ENCODE assay signal across 26 cellular contexts in the genomic region with DNA sequence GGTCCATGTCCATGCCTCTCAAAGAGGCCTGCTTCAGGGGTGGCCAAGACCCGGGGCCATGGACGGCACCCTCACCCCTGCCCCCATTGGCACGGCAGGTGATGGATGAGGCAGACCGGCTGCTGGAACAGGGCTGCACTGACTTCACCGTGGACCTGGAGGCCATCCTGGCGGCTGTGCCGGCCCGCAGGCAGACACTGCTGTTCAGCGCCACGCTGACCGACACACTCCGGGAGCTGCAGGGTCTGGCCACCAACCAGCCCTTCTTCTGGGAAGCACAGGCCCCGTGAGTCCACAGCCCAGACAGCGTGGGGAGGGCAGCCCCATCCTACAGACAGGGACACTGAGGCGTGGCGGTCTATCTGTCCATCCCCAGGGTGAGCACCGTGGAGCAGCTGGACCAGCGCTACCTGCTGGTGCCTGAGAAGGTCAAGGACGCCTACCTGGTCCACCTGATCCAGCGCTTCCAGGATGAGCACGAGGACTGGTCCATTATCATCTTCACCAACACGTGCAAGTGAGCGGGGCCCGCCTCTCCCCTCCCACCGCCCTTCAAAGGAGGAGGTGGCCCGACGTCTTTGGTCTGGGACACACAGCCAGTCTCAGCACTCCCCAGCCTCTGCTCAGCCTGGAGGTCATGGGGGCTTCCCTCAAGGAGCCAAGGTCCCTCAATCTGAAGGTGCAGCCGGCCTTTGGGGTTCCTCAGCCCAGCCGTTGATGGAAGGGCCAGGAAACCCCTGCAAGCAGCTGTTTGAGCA. TPM values are rescaled to one million over a fixed set of nuclear protein-coding genes. Genes with fewer than 3 reads are reported as not detected.
"Had no signal": no experiment of that assay in that cellular context is flagged by ENCODE, and none has a peak within 500 bp of the region (broad histone marks: within the 10 kb centered on the region; RNA-seq: fewer than 3 reads in every experiment).

No MANE protein-coding gene starts in this region.

- H3K4me3 Mint-ChIP-seq: activated CD8-positive, alpha-beta T cell treated with anti-CD3 and anti-CD28 coated beads, Interleukin-2, amount 10 ng/mL, durations not matched to agents 7 days and 5 days; activated naive CD8-positive, alpha-beta T cell treated with anti-CD3 and anti-CD28 coated beads, Interleukin-2, amount 10 ng/mL, durations not matched to agents 7 days and 5 days had no signal

- H3K9ac ChIP-seq: SK-N-SH had no signal

- H3K27me3 Mint-ChIP-seq: activated naive CD8-positive, alpha-beta T cell treated with anti-CD3 and anti-CD28 coated beads, Interleukin-2, amount 10 ng/mL, durations not matched to agents 7 days and 5 days; activated T-cell treated with anti-CD3 and anti-CD28 coated beads, Interleukin-2, amount 50 U/mL, for 24 hours had no signal

- DNase-seq: activated CD4-positive, alpha-beta T cell treated with anti-CD3 and anti-CD28 coated beads for 4 hours; activated CD8-positive, alpha-beta memory T cell treated with anti-CD3 and anti-CD28 coated beads, Interleukin-2, amount 50 U/mL, for 48 hours; activated CD8-positive, alpha-beta T cell treated with anti-CD3 and anti-CD28 coated beads, Interleukin-2, amount 10 ng/mL, durations not matched to agents 7 days and 5 days; activated gamma-delta T cell; activated naive CD4-positive, alpha-beta T cell treated with anti-CD3 and anti-CD28 coated beads, Interleukin-2, amount 50 U/mL, for 16 hours; activated naive CD8-positive, alpha-beta T cell treated with anti-CD3 and anti-CD28 coated beads, Interleukin-2, amount 10 ng/mL, durations not matched to agents 7 days and 5 days; activated T-cell treated with anti-CD3 and anti-CD28 coated beads, Interleukin-2, amount 50 U/mL, for 24 hours; anterior cingulate cortex; cerebellar nuclear complex; KG1; NCI-H1092; NCI-H1417 treated with DMSO at 0.1 percent for 48 hours; NCI-H1694; NCI-H2029; NCI-H2107; NCI-H2171 treated with DMSO at 0.1 percent for 48 hours; NCI-H226; NCI-H526; NCI-H774; Right ventricle myocardium superior; RPMI8226; SJCRH30; SK-N-SH had no signal

- H3K4me3 ChIP-seq: adrenal gland, SJCRH30 had no signal

- H3K4me2 ChIP-seq: SK-N-SH had no signal

- ATAC-seq: activated CD4-positive, CD25-positive, alpha-beta regulatory T cell treated with anti-CD3 and anti-CD28 coated beads, Interleukin-2, amount 50 U/mL, for 24 hours; activated CD8-positive, alpha-beta T cell treated with anti-CD3 and anti-CD28 coated beads, Interleukin-2, amount 10 ng/mL, durations not matched to agents 7 days and 5 days had no signal

- H3K27me3 ChIP-seq: adrenal gland, SJCRH30 had no signal

- H3K9me3 ChIP-seq: adrenal gland, SJCRH30, SK-N-SH had no signal

- H3K4me1 ChIP-seq: SJCRH30 had no signal

- H3K27ac Mint-ChIP-seq: activated CD8-positive, alpha-beta T cell treated with anti-CD3 and anti-CD28 coated beads, Interleukin-2, amount 10 ng/mL, durations not matched to agents 7 days and 5 days; activated naive CD8-positive, alpha-beta T cell treated with anti-CD3 and anti-CD28 coated beads, Interleukin-2, amount 10 ng/mL, durations not matched to agents 7 days and 5 days; activated T-cell treated with anti-CD3 and anti-CD28 coated beads, Interleukin-2, amount 50 U/mL, for 24 hours had no signal

- H3K27ac ChIP-seq: adrenal gland, SJCRH30 had no signal

- H3K9me3 Mint-ChIP-seq: activated naive CD8-positive, alpha-beta T cell treated with anti-CD3 and anti-CD28 coated beads, Interleukin-2, amount 10 ng/mL, durations not matched to agents 7 days and 5 days; activated T-cell treated with anti-CD3 and anti-CD28 coated beads, Interleukin-2, amount 50 U/mL, for 24 hours had no signal

RNA-seq across cellular contexts. Expression of a gene that starts 18.6 kb away (rescaled TPM):
- total RNA-seq: activated CD8-positive, alpha-beta T cell treated with anti-CD3 and anti-CD28 coated beads, Interleukin-2, amount 10 ng/mL, durations not matched to agents 7 days and 5 days had no signal

RNA-seq across cellular contexts. Expression of a gene that starts 26.4 kb away (rescaled TPM):
- total RNA-seq: activated CD8-positive, alpha-beta T cell treated with anti-CD3 and anti-CD28 coated beads, Interleukin-2, amount 10 ng/mL, durations not matched to agents 7 days and 5 days; activated naive CD8-positive, alpha-beta T cell treated with anti-CD3 and anti-CD28 coated beads, Interleukin-2, amount 10 ng/mL, durations not matched to agents 7 days and 5 days; T-helper 1 cell treated with Interleukin-12 subunit alpha and Interleukin-12 subunit beta and Interleukin-4 antibody, amounts not matched to agents 30 ng/mL and 1 ng/mL, for 36 hours had no signal
